24 cellular contexts compared by ENCODE assay signal in the genomic region with DNA sequence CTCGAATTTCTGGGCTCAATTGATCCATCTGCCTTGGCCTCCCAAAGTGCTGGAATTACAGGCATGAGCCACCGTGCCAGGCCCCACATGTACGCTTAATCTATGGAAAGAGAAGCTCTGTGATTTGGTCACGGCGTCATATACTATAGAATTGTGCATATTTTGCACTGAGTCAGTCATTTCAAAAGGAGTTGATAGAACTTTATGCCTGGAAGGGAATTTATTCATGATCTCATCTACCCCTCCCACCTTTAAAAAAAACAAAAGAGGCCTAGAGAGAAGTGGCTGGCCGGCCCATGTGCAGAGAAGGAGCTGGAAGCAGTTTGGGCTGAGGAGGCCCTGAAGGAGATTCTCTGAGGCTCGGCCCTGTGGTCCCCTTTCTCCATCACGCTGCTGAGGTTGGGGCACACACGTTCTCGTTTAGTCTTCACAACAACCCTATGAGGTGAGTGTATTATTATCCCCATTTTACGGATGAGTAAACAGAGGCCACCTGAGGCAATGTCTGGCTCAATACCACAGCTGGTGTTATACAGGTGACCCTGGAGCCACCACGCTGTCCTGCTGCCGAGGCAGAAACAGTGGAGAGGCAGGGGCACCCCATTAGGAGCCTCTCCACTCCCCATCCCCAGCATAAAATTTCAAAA. TPM values are rescaled to one million over a fixed set of nuclear protein-coding genes. Genes with fewer than 3 reads are reported as not detected.
DNase-seq lines count a peak whose midpoint lies in the region; ATAC-seq, FAIRE-seq and TF ChIP-seq lines count a peak whose summit lies in the region.
"Had no signal": no experiment of that assay in that cellular context is flagged by ENCODE, and none has a peak within 500 bp of the region (broad histone marks: within the 10 kb centered on the region; RNA-seq: fewer than 3 reads in every experiment).

No MANE protein-coding gene starts in this region.

- H3K4me1 Mint-ChIP-seq in progenitor cell of endocrine pancreas (ENCODE audit: low read depth): peaks cover 25% of the 10 kb centered on the region
- H3K4me1 Mint-ChIP-seq: CD4-positive, alpha-beta memory T cell had no signal

- ATAC-seq in foreskin keratinocyte (peak; percentile 48), HG03095 (IDR thresholded peaks at IDR 0.05; ENCODE audit: unreplicated experiment) (no peak)
- ATAC-seq: HCT116 had no signal

- peak; percentile 24 for DNase-seq in M059J (ENCODE audit: low read depth)
- peak; percentile 26 for DNase-seq in bronchial epithelial cell (ENCODE audit: low read depth)
- peak in 1 of 2 donors; percentile 66 for DNase-seq in foreskin keratinocyte
- DNase-seq in OCI-M1 (lab: John Stamatoyannopoulos, UW): no peak
- DNase-seq in progenitor cell of endocrine pancreas (ENCODE audit: low spot score, unreplicated experiment): no peak
- DNase-seq in activated effector memory CD4-positive, alpha-beta T cell treated with anti-CD3 and anti-CD28 coated beads, Interleukin-2, amount 50 U/mL, for 16 hours: no peak
- DNase-seq: C1 segment of cervical spinal cord; CD4-positive, alpha-beta memory T cell; COR-L47; KBM-7; MG63; NCI-H1417; NCI-H1694; NCI-H2029 treated with DMSO at 0.1 percent for 48 hours; NCI-H446 treated with DMSO at 0.1 percent for 48 hours; NCI-H526; NCI-H82; NK-92 treated with Interleukin-12 subunit alpha and Interleukin-12 subunit beta, amount 100 ng/mL, for 24 hours; PC-9; Right ventricle myocardium superior had no signal

- no peaks in the 10 kb centered on the region for H3K36me3 Mint-ChIP-seq in progenitor cell of endocrine pancreas (ENCODE audit: insufficient read depth)
- H3K36me3 Mint-ChIP-seq: CD4-positive, alpha-beta memory T cell had no signal

- no peaks in the 10 kb centered on the region for H3K27me3 Mint-ChIP-seq in progenitor cell of endocrine pancreas

- no peak for TF ChIP-seq CTCF in bronchial epithelial cell (IDR thresholded peaks at IDR 0.05; ENCODE audit: insufficient read depth, low read length, severe bottlenecking)
- TF ChIP-seq CTCF in foreskin keratinocyte (conservative IDR thresholded peaks at IDR 0.05): no peak
- no peak for TF ChIP-seq CTCF in progenitor cell of endocrine pancreas (IDR thresholded peaks at IDR 0.05; ENCODE audit: unreplicated experiment)

- no peak for FAIRE-seq in bronchial epithelial cell (lab: Jason Lieb, UNC)
- FAIRE-seq: GM19239 had no signal

- H3K4me3 ChIP-seq in bronchial epithelial cell (ENCODE audit: low read depth, low read length): no peak overlapping the region
- H3K4me3 ChIP-seq: MG63, PC-9 had no signal

- no peak overlapping the region for H3K27ac ChIP-seq in foreskin keratinocyte
- H3K27ac ChIP-seq: HL-60, PC-9 had no signal

- H3K27me3 ChIP-seq in bronchial epithelial cell (ENCODE audit: control insufficient read depth, insufficient read depth, low read length): peaks cover 3% of the 10 kb centered on the region
- H3K27me3 ChIP-seq in foreskin keratinocyte: peaks cover 39% of the 10 kb centered on the region
- H3K27me3 ChIP-seq: MG63 had no signal

- H3K36me3 ChIP-seq in bronchial epithelial cell (ENCODE audit: control insufficient read depth, insufficient read depth, low read length): no peaks in the 10 kb centered on the region
- H3K36me3 ChIP-seq: MG63 had no signal

- H3K4me3 Mint-ChIP-seq in progenitor cell of endocrine pancreas (ENCODE audit: low read depth): no peak overlapping the region
- H3K4me3 Mint-ChIP-seq: CD4-positive, alpha-beta memory T cell had no signal

- H3K27ac Mint-ChIP-seq in progenitor cell of endocrine pancreas: no peak overlapping the region
- H3K27ac Mint-ChIP-seq: CD4-positive, alpha-beta memory T cell had no signal

- H3K4me1 ChIP-seq in foreskin keratinocyte: no peaks in the 10 kb centered on the region

- no peaks in the 10 kb centered on the region for H3K9me3 Mint-ChIP-seq in progenitor cell of endocrine pancreas (ENCODE audit: low read depth)
- H3K9me3 Mint-ChIP-seq: CD4-positive, alpha-beta memory T cell had no signal

RNA-seq across cellular contexts. Expression of a gene that starts 47.2 kb away (rescaled TPM):
- 14.2 and 17.1 TPM in 2 replicates for total RNA-seq in M059J (2014; rRNA removed; shearing (Covaris generic))
- 26.5 and 29.5 TPM in 2 replicates for total RNA-seq in bronchial epithelial cell
- 11.5 and 12.5 TPM in 2 replicates for total RNA-seq in foreskin keratinocyte
- 3.8 and 4.5 TPM in 2 replicates for polyA plus RNA-seq in foreskin keratinocyte
- total RNA-seq in progenitor cell of endocrine pancreas: 27.5 and 31.1 TPM in 2 replicates

Comparison
In these comparisons a context has a peak if more than half of its experiments do, and no peak if none do; other contexts are left out.
1. DNase-seq: peak in M059J (single experiment) and bronchial epithelial cell (single experiment); none in OCI-M1 (single experiment), progenitor cell of endocrine pancreas (single experiment) and activated effector memory CD4-positive, alpha-beta T cell treated with anti-CD3 and anti-CD28 coated beads, Interleukin-2, amount 50 U/mL, for 16 hours (single experiment).